3 cellular contexts compared by ENCODE assay signal in the genomic region with DNA sequence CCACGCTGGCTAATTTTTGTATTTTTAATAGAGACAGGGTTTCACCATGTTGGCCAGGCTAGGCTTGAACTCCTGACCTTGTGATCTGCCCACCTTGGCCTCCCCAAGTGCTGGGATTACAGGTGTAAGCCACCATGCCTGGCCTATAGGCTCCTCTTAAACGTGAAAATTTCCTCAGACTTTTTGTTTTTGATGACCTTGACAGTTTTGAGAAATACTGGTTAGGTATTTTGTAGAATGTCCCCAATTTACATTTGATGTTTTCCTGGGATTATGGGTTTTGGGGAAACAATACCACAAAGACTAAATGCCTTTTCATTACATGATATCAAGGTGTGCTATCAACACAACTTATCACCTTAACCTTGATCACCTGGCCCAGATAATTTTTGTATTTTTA.
TF ChIP-seq lines count a peak whose summit lies in the region.

No MANE protein-coding gene starts in this region.

TF ChIP-seq in HepG2, 621 proteins besides CTCF, POLR2A, EP300 and RAD21:
- TF ChIP-seq MAFK (conservative IDR thresholded peaks at IDR 0.05 in 1 of 2, IDR thresholded peaks at IDR 0.05 in 1 of 2; ENCODE audit: low read length in 2 of 2) (peak; percentile 68 to 84), MAFF (IDR thresholded peaks at IDR 0.05; ENCODE audit: low read depth, low read length) (peak; percentile 69)
- TF ChIP-seq, protein P1, sequence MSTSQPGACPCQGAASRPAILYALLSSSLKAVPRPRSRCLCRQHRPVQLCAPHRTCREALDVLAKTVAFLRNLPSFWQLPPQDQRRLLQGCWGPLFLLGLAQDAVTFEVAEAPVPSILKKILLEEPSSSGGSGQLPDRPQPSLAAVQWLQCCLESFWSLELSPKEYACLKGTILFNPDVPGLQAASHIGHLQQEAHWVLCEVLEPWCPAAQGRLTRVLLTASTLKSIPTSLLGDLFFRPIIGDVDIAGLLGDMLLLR (CRISPR knock-in tag; IDR thresholded peaks at IDR 0.05), result no peak

TF ChIP-seq in GM23338, 12 proteins besides CTCF, POLR2A, EP300 and RAD21:
- no peak for TF ChIP-seq ZNF462 (CRISPR knock-in tag; IDR thresholded peaks at IDR 0.05)
- no peak for TF ChIP-seq REST (IDR thresholded peaks at IDR 0.05; ENCODE audit: unreplicated experiment)

TF ChIP-seq in K562, 482 proteins besides CTCF, POLR2A, EP300 and RAD21:
- TF ChIP-seq MAFF (IDR thresholded peaks at IDR 0.05; ENCODE audit: low read length) (peak; percentile 45), C11orf30 (IDR thresholded peaks at IDR 0.05; ENCODE audit: low read depth) (peak; percentile 35; the same call in 1 of the 2 replicates), MAFG (tag; conservative IDR thresholded peaks at IDR 0.05) (0 out of 2 replicates have a peak, but pooled peaks have one; percentile 31), HDGF (IDR thresholded peaks at IDR 0.05) (no peak), ARID3A (IDR thresholded peaks at IDR 0.05; ENCODE audit: borderline replicate concordance, low read depth, low read length) (no peak), CREM (IDR thresholded peaks at IDR 0.05; ENCODE audit: low read depth) (no peak), ZNF316 (IDR thresholded peaks at IDR 0.05) (peak; percentile 78)
- TF ChIP-seq, protein P2, sequence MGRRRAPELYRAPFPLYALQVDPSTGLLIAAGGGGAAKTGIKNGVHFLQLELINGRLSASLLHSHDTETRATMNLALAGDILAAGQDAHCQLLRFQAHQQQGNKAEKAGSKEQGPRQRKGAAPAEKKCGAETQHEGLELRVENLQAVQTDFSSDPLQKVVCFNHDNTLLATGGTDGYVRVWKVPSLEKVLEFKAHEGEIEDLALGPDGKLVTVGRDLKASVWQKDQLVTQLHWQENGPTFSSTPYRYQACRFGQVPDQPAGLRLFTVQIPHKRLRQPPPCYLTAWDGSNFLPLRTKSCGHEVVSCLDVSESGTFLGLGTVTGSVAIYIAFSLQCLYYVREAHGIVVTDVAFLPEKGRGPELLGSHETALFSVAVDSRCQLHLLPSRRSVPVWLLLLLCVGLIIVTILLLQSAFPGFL (CRISPR knock-in tag; IDR thresholded peaks at IDR 0.05), result no peak
